ENCODE assay signal across 17 cellular contexts in genomic region chr5:159393854-159394274, GRCh38.
"Had no signal": no experiment of that assay in that cellular context is flagged by ENCODE, and none has a peak within 500 bp of the region (broad histone marks: within the 10 kb centered on the region; RNA-seq: fewer than 3 reads in every experiment).

No MANE protein-coding gene starts in this region.

- ATAC-seq: activated T-helper 17 cell treated with anti-CD3 and anti-CD28 coated beads, Interleukin-2, amount 50 U/mL, for 72 hours; gastroesophageal sphincter; pancreas; stimulated activated naive CD8-positive, alpha-beta T cell treated with anti-CD3 and anti-CD28 coated beads, Interleukin-15, Interleukin-2, amounts not matched to agents 100 U/mL and 50 U/mL, for 24 hours; upper lobe of right lung; WTC11 had no signal

- FAIRE-seq: colon, pancreas had no signal

- H3K36me3 ChIP-seq: gastroesophageal sphincter, neural progenitor cell, pancreas, suprapubic skin, upper lobe of right lung had no signal

- H3K79me2 ChIP-seq: hepatocyte had no signal

- H3K4me3 ChIP-seq: gastroesophageal sphincter, hepatocyte, neural progenitor cell, pancreas, suprapubic skin, upper lobe of right lung had no signal

- H3K9me3 ChIP-seq: pancreas, suprapubic skin, upper lobe of right lung had no signal

- H3K27me3 ChIP-seq: hepatocyte, neural progenitor cell, pancreas, suprapubic skin, upper lobe of right lung had no signal

- H3K4me2 ChIP-seq: hepatocyte, neural progenitor cell had no signal

- DNase-seq: activated CD4-positive, alpha-beta T cell treated with anti-CD3 and anti-CD28 coated beads, Interleukin-2, amount 10 ng/mL, durations not matched to agents 7 days and 5 days; activated CD8-positive, alpha-beta memory T cell treated with anti-CD3 and anti-CD28 coated beads for 24 hours; activated naive CD4-positive, alpha-beta T cell treated with anti-CD3 and anti-CD28 coated beads, Interleukin-2, amount 10 ng/mL, durations not matched to agents 7 days and 5 days; effector CD4-positive, alpha-beta T cell; kidney glomerular epithelial cell; pancreas; stimulated activated CD4-positive, alpha-beta T cell treated with anti-CD3 and anti-CD28 coated beads, Interleukin-4, amount 100 ng/mL, for 1 hour; stimulated activated CD8-positive, alpha-beta memory T cell treated with anti-CD3 and anti-CD28 coated beads, Interleukin-4, amount 100 ng/mL, for 48 hours; stimulated activated naive CD8-positive, alpha-beta T cell treated with anti-CD3 and anti-CD28 coated beads, Interleukin-15, Interleukin-2, amounts not matched to agents 100 U/mL and 50 U/mL, for 24 hours; upper lobe of right lung had no signal

- H2AFZ ChIP-seq: hepatocyte, neural progenitor cell had no signal

- H3K4me1 ChIP-seq: gastroesophageal sphincter, neural progenitor cell, pancreas, suprapubic skin, upper lobe of right lung had no signal

- H3K27ac ChIP-seq: gastroesophageal sphincter, hepatocyte, neural progenitor cell, pancreas, suprapubic skin, upper lobe of right lung had no signal

- H3K9ac ChIP-seq: neural progenitor cell had no signal
